In the genomic region with DNA sequence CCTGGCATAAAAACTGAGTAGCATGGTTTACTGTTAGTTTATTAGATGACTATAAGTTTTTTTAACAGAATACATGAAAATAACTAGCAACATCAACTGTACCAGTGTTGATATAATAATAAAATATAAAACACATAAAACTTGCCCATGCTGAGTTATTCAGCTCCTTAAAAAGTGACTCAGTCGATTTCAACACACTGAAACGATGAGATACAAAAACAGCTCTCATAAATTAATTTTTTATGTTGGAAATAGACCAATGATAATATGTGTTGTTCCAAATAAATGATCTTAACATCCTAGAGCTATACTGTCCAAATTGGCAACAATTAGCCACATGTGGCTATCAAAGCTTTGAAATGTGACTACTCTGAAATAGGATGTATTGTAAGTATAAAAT, we compare ENCODE assay signal across 17 cellular contexts. TPM values are rescaled to one million over a fixed set of nuclear protein-coding genes. Genes with fewer than 3 reads are reported as not detected.
A peak's percentile ranks its signal among the peaks of the same experiment; 100 is the strongest.
DNase-seq lines count a peak whose midpoint lies in the region; ATAC-seq and TF ChIP-seq lines count a peak whose summit lies in the region.
"Had no signal": no experiment of that assay in that cellular context is flagged by ENCODE, and none has a peak within 500 bp of the region (broad histone marks: within the 10 kb centered on the region; RNA-seq: fewer than 3 reads in every experiment).

No MANE protein-coding gene starts in this region.

- ATAC-seq in sciatic nerve (peak; percentile 57), HG03045 (IDR thresholded peaks at IDR 0.05; ENCODE audit: unreplicated experiment) (no peak)
- ATAC-seq: natural killer cell had no signal

- in situ Hi-C loops in GM13977 (cut with MboI; ENCODE audit: low pct_unique_long_range_greater_than_20kb, low sequenced_read_pairs, unreplicated experiment): no loop called here

- DNase-seq in GM04503 (ENCODE audit: low read depth) (peak; percentile 57), NCI-H446 (lab: John Stamatoyannopoulos, UW) (peak; percentile 33 to 68), dedifferentiated amniotic fluid mesenchymal stem cell (ENCODE audit: extremely low spot score) (peak; percentile 39), sciatic nerve (ENCODE audit: low spot score) (no peak), NCI-H1105 treated with DMSO at 0.1 percent for 48 hours (lab: John Stamatoyannopoulos, UW) (no peak), GM13977 (ENCODE audit: low spot score) (no peak)
- DNase-seq: activated CD4-positive, alpha-beta T cell treated with anti-CD3 and anti-CD28 coated beads, Interleukin-2, amount 50 U/mL, for 4 hours; activated naive CD4-positive, alpha-beta T cell; DMS53; erythroblast; GOT3; hippocampal formation; MM.1S; natural killer cell; NCI-H1930 had no signal

- intact Hi-C loops in sciatic nerve (cut with DNase I): no loop called here

- TF ChIP-seq CTCF in GM13977 (IDR thresholded peaks at IDR 0.05; ENCODE audit: extremely low read depth, insufficient read depth, missing control alignments): no peak

RNA-seq across cellular contexts. Expression of a gene that starts 15.9 kb away (rescaled TPM):
- 19.6 TPM for total RNA-seq in sciatic nerve
- total RNA-seq: T-helper 1 cell treated with Interleukin-12 subunit alpha and Interleukin-12 subunit beta and Interleukin-4 antibody, amounts not matched to agents 30 ng/mL and 1 ng/mL, for 36 hours had no signal

Comparison
In these comparisons a context has a peak if more than half of its experiments do, and no peak if none do; other contexts are left out.
1. DNase-seq: peak in GM04503 (single experiment), NCI-H446 (2 of 2) and dedifferentiated amniotic fluid mesenchymal stem cell (single experiment); none in sciatic nerve (single experiment), NCI-H1105 treated with DMSO at 0.1 percent for 48 hours (single experiment) and GM13977 (single experiment).